1 cellular context compared by ENCODE assay signal in genomic region chr3:105758451-105758850, GRCh38.
TF ChIP-seq lines count a peak whose summit lies in the region.

No MANE protein-coding gene starts in this region.

TF ChIP-seq in GM12878, 131 proteins besides CTCF, POLR2A, EP300 and RAD21:
- no peak for TF ChIP-seq NBN (IDR thresholded peaks at IDR 0.05)
- no peak for TF ChIP-seq TCF12 (IDR thresholded peaks at IDR 0.05; ENCODE audit: low read depth, low read length)
- TF ChIP-seq SP1 (IDR thresholded peaks at IDR 0.05; ENCODE audit: low read depth, low read length), result no peak
- no peak for TF ChIP-seq RB1 (IDR thresholded peaks at IDR 0.05; ENCODE audit: borderline replicate concordance)
- TF ChIP-seq PAX8 (IDR thresholded peaks at IDR 0.05), result no peak
- no peak for TF ChIP-seq TARDBP (IDR thresholded peaks at IDR 0.05; ENCODE audit: borderline replicate concordance)
- TF ChIP-seq SMAD1 (IDR thresholded peaks at IDR 0.05; ENCODE audit: low read depth, partially characterized antibody), result no peak
- TF ChIP-seq NRF1 (conservative IDR thresholded peaks at IDR 0.05; ENCODE audit: low read depth, low read length), result no peak
- TF ChIP-seq ZZZ3 (IDR thresholded peaks at IDR 0.05; ENCODE audit: control insufficient read depth, insufficient read length, low read depth), result no peak
- TF ChIP-seq IKZF1 (conservative IDR thresholded peaks at IDR 0.05), result no peak
- no peak for TF ChIP-seq JUNB (IDR thresholded peaks at IDR 0.05)
- no peak for TF ChIP-seq HDGF (IDR thresholded peaks at IDR 0.05)
- no peak for TF ChIP-seq ZNF622 (IDR thresholded peaks at IDR 0.05)
